Comparison of ENCODE assay signal across 5 cellular contexts in genomic region chr6:120930500-120930899, GRCh38.
DNase-seq lines count a peak whose midpoint lies in the region; ATAC-seq and TF ChIP-seq lines count a peak whose summit lies in the region.
"Not testable (repeated sequence)": the region's sequence is repeated elsewhere in the genome, so short reads cannot be mapped to it uniquely, and the experiment has no call there.

No MANE protein-coding gene starts in this region.

- not testable (repeated sequence) for TF ChIP-seq POLR2A in HCT116 (IDR thresholded peaks at IDR 0.05; ENCODE audit: borderline replicate concordance, extremely low read depth, insufficient read depth, insufficient read length)

- not testable (repeated sequence) for H3K4me1 ChIP-seq in HCT116 (ENCODE audit: control insufficient read depth in 1 of 2, insufficient read depth in 2 of 2, low read length in 2 of 2); mesendoderm (ENCODE audit: control insufficient read depth, low read depth, low read length)

- not testable (repeated sequence) for H3K4me3 Mint-ChIP-seq in WTC11; endothelial cell (ENCODE audit: unreplicated experiment)

- ATAC-seq in HCT116: not testable (repeated sequence)
- ATAC-seq in WTC11: peak; percentile 64

- POLR2A ChIA-PET in HCT116 (lab: Charles Lee); WTC11 (lab: Charles Lee): not testable (repeated sequence)

- WGBS in mesendoderm (ENCODE audit: extremely low coverage, insufficient coverage, low lambda C conversion rate): no CpG with 5 or more reads among the region's 4 CpGs

- not testable (repeated sequence) for H3K56ac ChIP-seq in mesendoderm (ENCODE audit: low read length)

- H3K27me3 ChIP-seq in HCT116 (ENCODE audit: insufficient read depth, low read length); mesendoderm (ENCODE audit: insufficient read depth, low read length, poor library complexity): not testable (repeated sequence)

- not testable (repeated sequence) for H3K27ac Mint-ChIP-seq in WTC11; endothelial cell (ENCODE audit: unreplicated experiment)

- peaks cover 52% of the 10 kb centered on the region for H3K4me1 Mint-ChIP-seq in WTC11
- H3K4me1 Mint-ChIP-seq in endothelial cell (ENCODE audit: unreplicated experiment): not testable (repeated sequence)

- H3K27me3 Mint-ChIP-seq in WTC11 (ENCODE audit: low read depth): peaks cover 69% of the 10 kb centered on the region
- H3K27me3 Mint-ChIP-seq in endothelial cell (ENCODE audit: unreplicated experiment): not testable (repeated sequence)

- not testable (repeated sequence) for H3K9me3 ChIP-seq in HCT116 (ENCODE audit: control insufficient read depth in 1 of 2, insufficient read depth in 1 of 2, low read depth in 1 of 2, low read length in 2 of 2)

- not testable (repeated sequence) for H3K27ac ChIP-seq in HCT116 (ENCODE audit: low read depth, low read length); mesendoderm (ENCODE audit: low read depth, low read length)

- H2BK15ac ChIP-seq in mesendoderm (replicated peaks; ENCODE audit: low read depth): not testable (repeated sequence)

- peak; percentile 5; the same call in 1 of the 2 replicates for TF ChIP-seq RAD21 in HCT116 (IDR thresholded peaks at IDR 0.05; ENCODE audit: low read depth)

- not testable (repeated sequence) for H3K36me3 ChIP-seq in HCT116 (ENCODE audit: control insufficient read depth in 1 of 2, insufficient read depth in 2 of 2, low read length in 2 of 2); mesendoderm (ENCODE audit: control insufficient read depth, insufficient read depth, low read length)

- H3K4me2 ChIP-seq in HCT116 (ENCODE audit: low read length); mesendoderm (ENCODE audit: low read length): not testable (repeated sequence)

- H2BK120ac ChIP-seq in mesendoderm (ENCODE audit: low read depth, low read length): not testable (repeated sequence)

- not testable (repeated sequence) for H2AFZ ChIP-seq in HCT116 (ENCODE audit: low read depth, low read length, poor library complexity, severe bottlenecking)

- not testable (repeated sequence) for H3K23ac ChIP-seq in mesendoderm (ENCODE audit: low read length)

- CTCF ChIA-PET in HCT116 (lab: Charles Lee): not testable (repeated sequence)
- CTCF ChIA-PET in WTC11 (lab: Charles Lee): interaction anchor here (1.2 kb wide), 1 partner anchor 99 kb away, joined by 3 read pairs; no protein-coding TSS in a partner anchor

- BruUV-seq in HCT116 (replicated peaks; lab: Mats Ljungman, UMichigan): not testable (repeated sequence)

- H3K18ac ChIP-seq in mesendoderm (ENCODE audit: low read length): peak overlapping the region; percentile 51

- not testable (repeated sequence) for H3K79me1 ChIP-seq in mesendoderm (ENCODE audit: low read length)

- not testable (repeated sequence) for H4K5ac ChIP-seq in mesendoderm (ENCODE audit: low read length)

- not testable (repeated sequence) for H3K9me2 ChIP-seq in HCT116 (ENCODE audit: insufficient read depth)

- not testable (repeated sequence) for TF ChIP-seq CTCF in HCT116 (IDR thresholded peaks at IDR 0.05 in 2 of 3, conservative IDR thresholded peaks at IDR 0.05 in 1 of 3; ENCODE audit: borderline replicate concordance in 1 of 3, insufficient read depth in 1 of 3, low read depth in 2 of 3, low read length in 2 of 3); WTC11 (IDR thresholded peaks at IDR 0.05); endothelial cell (IDR thresholded peaks at IDR 0.05; ENCODE audit: unreplicated experiment)

- H4K8ac ChIP-seq in mesendoderm (ENCODE audit: low read depth, low read length): not testable (repeated sequence)

- not testable (repeated sequence) for H3K4ac ChIP-seq in mesendoderm (ENCODE audit: low read depth, low read length)

- not testable (repeated sequence) for H3K36me3 Mint-ChIP-seq in WTC11; endothelial cell (ENCODE audit: low read depth, unreplicated experiment)

- H3K79me2 ChIP-seq in HCT116 (ENCODE audit: insufficient read depth, low read length); mesendoderm (ENCODE audit: control insufficient read depth, insufficient read depth, low read length): not testable (repeated sequence)

- H2BK5ac ChIP-seq in mesendoderm (ENCODE audit: low read length): not testable (repeated sequence)

- H2AK5ac ChIP-seq in mesendoderm (ENCODE audit: low read length): not testable (repeated sequence)

- RAD21 ChIA-PET in HCT116 (lab: Charles Lee; ENCODE audit: low non-redundant PET in 1 of 2, low total read pairs in 2 of 2, uncharacterized antibody in 2 of 2, unreplicated experiment in 2 of 2): not testable (repeated sequence)

- DNase-seq in ELF-1 (ENCODE audit: low read depth, low spot score) (peak; percentile 36), WTC11 (ENCODE audit: low spot score) (peak; percentile 30), endothelial cell (ENCODE audit: low spot score) (peak; percentile 9), mesendoderm (peak; percentile 73)
- DNase-seq in HCT116 (ENCODE audit: low read depth, low spot score): not testable (repeated sequence)

- intact Hi-C loops in HCT116 (cut with micrococcal nuclease): not testable (repeated sequence)

- not testable (repeated sequence) for H4K20me1 ChIP-seq in HCT116 (ENCODE audit: insufficient read depth)

- H3K9ac ChIP-seq in HCT116 (ENCODE audit: low read length); mesendoderm (ENCODE audit: low read length): not testable (repeated sequence)

- not testable (repeated sequence) for H3K4me3 ChIP-seq in HCT116 (replicated peaks in 1 of 2; ENCODE audit: low read depth in 1 of 2, low read length in 2 of 2); mesendoderm (ENCODE audit: low read length)

- H3K9me3 Mint-ChIP-seq in WTC11: peaks cover 12% of the 10 kb centered on the region
- not testable (repeated sequence) for H3K9me3 Mint-ChIP-seq in endothelial cell (ENCODE audit: unreplicated experiment)
